In genomic region chr9:34203275-34204010, GRCh38 we compare ENCODE assay signal across 17 cellular contexts. TPM values are rescaled to one million over a fixed set of nuclear protein-coding genes. Genes with fewer than 3 reads are reported as not detected.
DNase-seq lines count a peak whose midpoint lies in the region; ATAC-seq and TF ChIP-seq lines count a peak whose summit lies in the region.
"Had no signal": no experiment of that assay in that cellular context is flagged by ENCODE, and none has a peak within 500 bp of the region (broad histone marks: within the 10 kb centered on the region; RNA-seq: fewer than 3 reads in every experiment).

No MANE protein-coding gene starts in this region.

- H2BK15ac ChIP-seq in H9 (ENCODE audit: low read depth, low read length), result no peak overlapping the region

- peaks cover 0 to 19% (median 3%) of the 10 kb centered on the region in 3 experiments; a peak in 4 of 7 replicates for H3K36me3 Mint-ChIP-seq in H9 (ENCODE audit: insufficient read depth in 1 of 3, low read depth in 3 of 3)

- no peak overlapping the region for H3K27ac ChIP-seq in H9 (ENCODE audit: insufficient read length, low read depth, low read length)
- H3K27ac ChIP-seq: C4-2B, colonic mucosa, SJSA1 had no signal

- H3K27me3 ChIP-seq in H9 (ENCODE audit: insufficient read depth, low read length), result no peaks in the 10 kb centered on the region
- no peaks in the 10 kb centered on the region for H3K27me3 ChIP-seq in adipocyte (replicated peaks; ENCODE audit: control insufficient read depth, insufficient read depth, low read length)
- H3K27me3 ChIP-seq in skeletal muscle satellite cell (ENCODE audit: control insufficient read depth, insufficient read depth, low read length), result no peaks in the 10 kb centered on the region
- H3K27me3 ChIP-seq: colonic mucosa, SJSA1 had no signal

- no peak overlapping the region for H2AFZ ChIP-seq in H9 (ENCODE audit: low read length)
- H2AFZ ChIP-seq: GM23338 had no signal

- no peaks in the 10 kb centered on the region for H3K79me1 ChIP-seq in H9 (ENCODE audit: insufficient read depth, low read depth, low read length, poor library complexity, severe bottlenecking)

- H3K36me3 ChIP-seq in adipocyte (ENCODE audit: control insufficient read depth, insufficient read depth, low read length, severe bottlenecking), result peaks cover 15% of the 10 kb centered on the region
- H3K36me3 ChIP-seq in skeletal muscle satellite cell (ENCODE audit: insufficient read depth, low read length), result peaks cover 12% of the 10 kb centered on the region
- H3K36me3 ChIP-seq: colonic mucosa, SJSA1 had no signal

- no peak overlapping the region for H3K18ac ChIP-seq in H9 (ENCODE audit: insufficient read length, low read depth, low read length)

- no peak overlapping the region for H2BK120ac ChIP-seq in H9 (ENCODE audit: low read depth, low read length, poor library complexity, severe bottlenecking)

- H4K20me1 ChIP-seq in H9 (ENCODE audit: control insufficient read depth, insufficient read depth, insufficient read length), result no peaks in the 10 kb centered on the region

- H3K27ac Mint-ChIP-seq in H9, result peak overlapping the region in 2 of 3 experiments; percentile 23 to 49; a peak in 1 of 7 replicates
- H3K27ac Mint-ChIP-seq: GM23338 had no signal

- H3T11ph ChIP-seq in H9 (ENCODE audit: low read length), result no peak overlapping the region

- H3K23me2 ChIP-seq in H9 (ENCODE audit: insufficient read length, low read depth, low read length, poor library complexity, severe bottlenecking), result no peaks in the 10 kb centered on the region

- no peak overlapping the region for H2AK5ac ChIP-seq in H9 (ENCODE audit: insufficient read length, low read length)

- H4K8ac ChIP-seq in H9 (replicated peaks; ENCODE audit: insufficient read length, low read depth, low read length), result no peak overlapping the region

- ATAC-seq in GM18867 (IDR thresholded peaks at IDR 0.05; ENCODE audit: unreplicated experiment), result no peak
- ATAC-seq: GM23338 had no signal

- POLR2A ChIA-PET in GM10248 (lab: Yijun Ruan, JAX), result no interaction called here

- no peak overlapping the region for H2BK20ac ChIP-seq in H9 (ENCODE audit: low read depth, low read length, poor library complexity, severe bottlenecking)

- H3K4me3 ChIP-seq in adipocyte (ENCODE audit: low read length), result no peak overlapping the region
- no peak overlapping the region for H3K4me3 ChIP-seq in fibroblast of the aortic adventitia (ENCODE audit: low read depth, low read length)
- H3K4me3 ChIP-seq in skeletal muscle satellite cell (ENCODE audit: low read length), result no peak overlapping the region
- H3K4me3 ChIP-seq: colonic mucosa, GM23338, SJSA1 had no signal

- H3K27me3 Mint-ChIP-seq in H9 (ENCODE audit: low read depth), result no peaks in the 10 kb centered on the region

- H4K5ac ChIP-seq in H9 (ENCODE audit: insufficient read length, low read depth, low read length), result no peak overlapping the region

- no peak overlapping the region for H3K4me2 ChIP-seq in H9 (ENCODE audit: insufficient read depth, insufficient read length, low read length)
- peak overlapping the region; percentile 61 for H3K4me2 ChIP-seq in skeletal muscle satellite cell (ENCODE audit: low read length)
- H3K4me2 ChIP-seq: GM23338 had no signal

- no peaks in the 10 kb centered on the region for H3K9me3 ChIP-seq in H9 (ENCODE audit: control insufficient read depth, low read depth, low read length)
- H3K9me3 ChIP-seq in adipocyte (ENCODE audit: control insufficient read depth, low read length), result no peaks in the 10 kb centered on the region
- H3K9me3 ChIP-seq in skeletal muscle satellite cell (replicated peaks; ENCODE audit: low read length), result no peaks in the 10 kb centered on the region
- H3K9me3 ChIP-seq: colonic mucosa, SJSA1 had no signal

- no peak overlapping the region for H4K91ac ChIP-seq in H9 (ENCODE audit: insufficient read length, low read depth, low read length)

- TF ChIP-seq CTCF in H9 (conservative IDR thresholded peaks at IDR 0.05), result no peak
- TF ChIP-seq CTCF in fibroblast of the aortic adventitia (IDR thresholded peaks at IDR 0.05; ENCODE audit: insufficient read depth, low read length), result no peak
- TF ChIP-seq CTCF in GM10248 (IDR thresholded peaks at IDR 0.05; ENCODE audit: control extremely low read depth, extremely low read depth, low read depth, missing control alignments), result no peak

- H3K56ac ChIP-seq in H9 (ENCODE audit: insufficient read length, low read depth, low read length), result no peak overlapping the region

- WGBS in H9 (ENCODE audit: extremely low coverage, insufficient read length, low lambda C conversion rate), result no CpG with 5 or more reads among the region's 4 CpGs

- H3K4me3 Mint-ChIP-seq in H9, result no peak overlapping the region
- H3K4me3 Mint-ChIP-seq: GM23338 had no signal

- H2BK5ac ChIP-seq in H9 (ENCODE audit: insufficient read length, low read length), result no peak overlapping the region

- H3K9me3 Mint-ChIP-seq in H9, result peaks cover 0 to 2% of the 10 kb centered on the region in 2 experiments; a peak in 2 of 5 replicates
- H3K9me3 Mint-ChIP-seq: GM23338 had no signal

- H3K9ac ChIP-seq in H9 (ENCODE audit: extremely low read depth, insufficient read length, low read length) (no peak overlapping the region), adipocyte (ENCODE audit: low read length) (peak overlapping the region; percentile 72), skeletal muscle satellite cell (ENCODE audit: low read depth, low read length) (no peak overlapping the region)

- H3K23ac ChIP-seq in H9 (ENCODE audit: insufficient read length, low read depth, low read length), result no peak overlapping the region

- DNase-seq in H9 (no peak), adipocyte (ENCODE audit: low read depth) (peak; percentile 13), fibroblast of the aortic adventitia (ENCODE audit: low read depth) (peak; percentile 41), SHP77 (lab: John Stamatoyannopoulos, UW) (no peak), NCI-H345 (lab: John Stamatoyannopoulos, UW) (no peak), GM10248 (ENCODE audit: extremely low spot score) (no peak)
- DNase-seq: colonic mucosa; DMS79 treated with DMSO at 0.1 percent for 48 hours; IMR-90; NCI-H1105; occipital lobe; stimulated activated CD4-positive, alpha-beta T cell treated with anti-CD3 and anti-CD28 coated beads, Interleukin-12 subunit alpha, Interleukin-12 subunit beta, amount 100 ng/mL, for 4 hours had no signal

- H3K14ac ChIP-seq in H9 (ENCODE audit: insufficient read depth, low read length), result no peak overlapping the region

- H2BK12ac ChIP-seq in H9 (ENCODE audit: insufficient read length, low read depth, low read length), result no peak overlapping the region

- H3K4ac ChIP-seq in H9 (ENCODE audit: low read depth, low read length), result no peak overlapping the region

- H3K79me2 ChIP-seq in H9 (ENCODE audit: insufficient read depth, low read length), result no peaks in the 10 kb centered on the region; the same call in 1 of the 2 replicates

- CTCF ChIA-PET in GM10248 (lab: Yijun Ruan, JAX), result no interaction called here

- H3K4me1 Mint-ChIP-seq in H9, result peaks cover 12% of the 10 kb centered on the region in 2 experiments

- H3K4me1 ChIP-seq in H9 (ENCODE audit: insufficient read depth, low read length) (no peaks in the 10 kb centered on the region), adipocyte (ENCODE audit: control insufficient read depth, insufficient read depth, low read length) (peaks cover 46% of the 10 kb centered on the region), skeletal muscle satellite cell (ENCODE audit: control insufficient read depth, insufficient read depth, low read length) (peaks cover 23% of the 10 kb centered on the region)
- H3K4me1 ChIP-seq: SJSA1 had no signal

RNA-seq across cellular contexts. Expression of gene UBAP1, which starts 24.6 kb away (rescaled TPM):
- 32.1 and 32.6 TPM in 2 replicates for total RNA-seq in H9 (2021)
- 27.5 and 57.1 TPM in 2 replicates for total RNA-seq in fibroblast of the aortic adventitia (ENCODE audit: low replicate concordance)
- 29.7 and 31.0 TPM in 2 replicates for total RNA-seq in skeletal muscle satellite cell (2012; rRNA removed)

Comparison
In these comparisons a context has a peak if more than half of its experiments do, and no peak if none do; other contexts are left out.
1. DNase-seq: peak in adipocyte (single experiment) and fibroblast of the aortic adventitia (single experiment); none in H9 (single experiment), SHP77 (0 of 2), NCI-H345 (single experiment) and GM10248 (single experiment).